8 cellular contexts compared by ENCODE assay signal in the genomic region with DNA sequence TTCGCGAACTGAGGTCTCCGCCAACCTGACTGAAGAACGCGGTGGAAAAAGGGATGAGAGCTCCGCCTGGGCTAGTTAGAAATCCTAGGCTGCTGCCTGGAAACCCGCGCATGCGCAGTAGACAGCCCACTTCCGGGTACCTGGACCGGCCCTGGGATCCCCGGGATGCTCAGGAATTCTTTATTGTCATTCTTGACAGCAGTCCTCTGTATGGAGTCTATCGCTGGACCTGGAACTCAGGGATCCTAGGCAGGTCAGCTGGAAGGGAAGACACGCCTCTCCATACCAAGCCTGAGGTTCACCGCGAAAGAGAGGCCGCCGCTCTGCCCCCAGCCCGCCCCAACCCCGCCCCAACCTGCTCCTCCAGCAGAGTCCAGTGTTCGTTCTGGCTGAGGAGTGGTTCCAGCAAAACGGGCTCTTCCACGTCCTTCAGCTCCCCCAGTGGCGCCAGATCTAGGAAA.
DNase-seq lines count a peak whose midpoint lies in the region; ATAC-seq and TF ChIP-seq lines count a peak whose summit lies in the region.

No MANE protein-coding gene starts in this region.

- ATAC-seq in HG03175 (IDR thresholded peaks at IDR 0.05; ENCODE audit: unreplicated experiment) (peak; percentile 48), right lobe of liver (peak; percentile 33 to 60 (median 50)), GM19455 (IDR thresholded peaks at IDR 0.05; ENCODE audit: unreplicated experiment) (no peak)

- H3K27me3 ChIP-seq in SK-N-SH (ENCODE audit: insufficient read depth) (no peaks in the 10 kb centered on the region), right lobe of liver (no peaks in the 10 kb centered on the region), brain microvascular endothelial cell (replicated peaks) (no peaks in the 10 kb centered on the region)

- H3K9me3 ChIP-seq in SK-N-SH, result peaks cover 3% of the 10 kb centered on the region; the same call in 1 of the 2 replicates
- no peaks in the 10 kb centered on the region for H3K9me3 ChIP-seq in right lobe of liver

- no peak for TF ChIP-seq CTCF in SK-N-SH (IDR thresholded peaks at IDR 0.05)
- no peak for TF ChIP-seq CTCF in right lobe of liver (IDR thresholded peaks at IDR 0.05)
- TF ChIP-seq CTCF in brain microvascular endothelial cell (IDR thresholded peaks at IDR 0.05; ENCODE audit: low read depth, low read length, missing control alignments), result no peak

- H3K9ac ChIP-seq in SK-N-SH, result peak overlapping the region; percentile 14

- TF ChIP-seq POLR2A in right lobe of liver (IDR thresholded peaks at IDR 0.05), result no peak

- POLR2A ChIA-PET in SK-N-SH (lab: Yijun Ruan, JAX), result interaction anchor here (0.7 to 1.1 kb wide), 2 partner anchors 381 to 933 kb away, joined by 3 to 12 read pairs; no protein-coding TSS in a partner anchor

- H3K4me1 ChIP-seq in SK-N-SH (ENCODE audit: control insufficient read depth in 1 of 2, insufficient read depth in 2 of 2, low read depth in 1 of 2, low read length in 1 of 2) (peaks cover 0 to 11% of the 10 kb centered on the region in 2 experiments; a peak in 1 of 4 replicates), right lobe of liver (no peaks in the 10 kb centered on the region)

- no peaks in the 10 kb centered on the region for H3K9me2 ChIP-seq in SK-N-SH

- CTCF ChIA-PET in SK-N-SH (lab: Yijun Ruan, JAX), result interaction anchor here (1.2 kb wide), 1 partner anchor 933 kb away, joined by 6 read pairs; no protein-coding TSS in a partner anchor

- H3F3A ChIP-seq in SK-N-SH (replicated peaks; ENCODE audit: insufficient read depth), result no peaks in the 10 kb centered on the region

- WGBS in SK-N-SH (ENCODE audit: low lambda C conversion rate), result 12% methylated on average over 24 of the region's 24 CpGs
- WGBS in right lobe of liver (ENCODE audit: insufficient coverage, low coverage, low lambda C conversion rate, missing lambda C conversion rate), result 40% methylated on average over 22 of the region's 24 CpGs

- DNase-seq in DMS114 treated with DMSO at 0.1 percent for 48 hours (lab: John Stamatoyannopoulos, UW; ENCODE audit: unreplicated experiment) (peak; percentile 22), SK-N-SH (peak; percentile 93), right lobe of liver (peak; percentile 22 to 57 (median 53)), brain microvascular endothelial cell (no peak), KG1 (lab: John Stamatoyannopoulos, UW) (no peak)
- DNase-seq in NK-92 treated with Interleukin-12 subunit alpha and Interleukin-12 subunit beta, amount 100 ng/mL, for 24 hours (lab: John Stamatoyannopoulos, UW), result no peak

- no peak for TF ChIP-seq EP300 in SK-N-SH (IDR thresholded peaks at IDR 0.05; ENCODE audit: borderline replicate concordance in 1 of 2, low read depth in 1 of 2, low read length in 1 of 2)

- in situ Hi-C loops in brain microvascular endothelial cell (cut with HindIII; ENCODE audit: low pct_ligation_motif_present, low sequenced_read_pairs), result no loop called here

- H3K4me3 ChIP-seq in SK-N-SH (ENCODE audit: low read depth in 2 of 2, low read length in 1 of 2) (peak overlapping the region; percentile 56 to 65), right lobe of liver (no peak overlapping the region), brain microvascular endothelial cell (ENCODE audit: low read depth, low read length) (no peak overlapping the region)

- intact Hi-C loops in right lobe of liver (cut with DNase I), result no loop called here

- TF ChIP-seq RAD21 in SK-N-SH (IDR thresholded peaks at IDR 0.05; ENCODE audit: low read length), result no peak

- H3K36me3 ChIP-seq in SK-N-SH (replicated peaks in 1 of 2; ENCODE audit: control insufficient read depth in 1 of 2, insufficient read depth in 2 of 2, low read length in 1 of 2) (no peaks in the 10 kb centered on the region), right lobe of liver (no peaks in the 10 kb centered on the region), brain microvascular endothelial cell (replicated peaks) (no peaks in the 10 kb centered on the region)

- H3K4me2 ChIP-seq in SK-N-SH, result peak overlapping the region; percentile 78

- peak overlapping the region; percentile 98 for H2AFZ ChIP-seq in SK-N-SH (ENCODE audit: low read depth)

- H3K27ac ChIP-seq in SK-N-SH (ENCODE audit: low read depth in 2 of 2, low read length in 1 of 2) (peak overlapping the region in 1 of 2 experiments; percentile 76; a peak in 2 of 4 replicates), right lobe of liver (no peak overlapping the region), brain microvascular endothelial cell (no peak overlapping the region)

- no peaks in the 10 kb centered on the region for H3K79me2 ChIP-seq in SK-N-SH (ENCODE audit: insufficient read depth)

- no peaks in the 10 kb centered on the region for H4K20me1 ChIP-seq in SK-N-SH (ENCODE audit: insufficient read depth)

TF ChIP-seq in SK-N-SH, 30 proteins besides CTCF, POLR2A, EP300 and RAD21:
- TF ChIP-seq, protein P1, sequence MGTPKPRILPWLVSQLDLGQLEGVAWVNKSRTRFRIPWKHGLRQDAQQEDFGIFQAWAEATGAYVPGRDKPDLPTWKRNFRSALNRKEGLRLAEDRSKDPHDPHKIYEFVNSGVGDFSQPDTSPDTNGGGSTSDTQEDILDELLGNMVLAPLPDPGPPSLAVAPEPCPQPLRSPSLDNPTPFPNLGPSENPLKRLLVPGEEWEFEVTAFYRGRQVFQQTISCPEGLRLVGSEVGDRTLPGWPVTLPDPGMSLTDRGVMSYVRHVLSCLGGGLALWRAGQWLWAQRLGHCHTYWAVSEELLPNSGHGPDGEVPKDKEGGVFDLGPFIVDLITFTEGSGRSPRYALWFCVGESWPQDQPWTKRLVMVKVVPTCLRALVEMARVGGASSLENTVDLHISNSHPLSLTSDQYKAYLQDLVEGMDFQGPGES (IDR thresholded peaks at IDR 0.05; ENCODE audit: low read depth, low read length), result no peak
- no peak for TF ChIP-seq FOXJ3 (CRISPR knock-in tag; IDR thresholded peaks at IDR 0.05)
- no peak for TF ChIP-seq SMC3 (IDR thresholded peaks at IDR 0.05; ENCODE audit: low read depth, low read length)
- peak; percentile 81 for TF ChIP-seq NRF1 (IDR thresholded peaks at IDR 0.05; ENCODE audit: low read depth, low read length)
- no peak for TF ChIP-seq RFX5 (IDR thresholded peaks at IDR 0.05; ENCODE audit: low read length)
- TF ChIP-seq MXI1 (IDR thresholded peaks at IDR 0.05; ENCODE audit: low read depth, low read length), result peak; percentile 49; the same call in 1 of the 2 replicates
- TF ChIP-seq, protein P2, sequence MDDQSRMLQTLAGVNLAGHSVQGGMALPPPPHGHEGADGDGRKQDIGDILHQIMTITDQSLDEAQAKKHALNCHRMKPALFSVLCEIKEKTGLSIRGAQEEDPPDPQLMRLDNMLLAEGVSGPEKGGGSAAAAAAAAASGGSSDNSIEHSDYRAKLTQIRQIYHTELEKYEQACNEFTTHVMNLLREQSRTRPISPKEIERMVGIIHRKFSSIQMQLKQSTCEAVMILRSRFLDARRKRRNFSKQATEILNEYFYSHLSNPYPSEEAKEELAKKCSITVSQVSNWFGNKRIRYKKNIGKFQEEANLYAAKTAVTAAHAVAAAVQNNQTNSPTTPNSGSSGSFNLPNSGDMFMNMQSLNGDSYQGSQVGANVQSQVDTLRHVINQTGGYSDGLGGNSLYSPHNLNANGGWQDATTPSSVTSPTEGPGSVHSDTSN (IDR thresholded peaks at IDR 0.05), result no peak
- no peak for TF ChIP-seq YY1 (IDR thresholded peaks at IDR 0.05; ENCODE audit: low read depth)
- TF ChIP-seq GABPA (IDR thresholded peaks at IDR 0.05; ENCODE audit: low read depth), result no peak
- TF ChIP-seq, protein P3, sequence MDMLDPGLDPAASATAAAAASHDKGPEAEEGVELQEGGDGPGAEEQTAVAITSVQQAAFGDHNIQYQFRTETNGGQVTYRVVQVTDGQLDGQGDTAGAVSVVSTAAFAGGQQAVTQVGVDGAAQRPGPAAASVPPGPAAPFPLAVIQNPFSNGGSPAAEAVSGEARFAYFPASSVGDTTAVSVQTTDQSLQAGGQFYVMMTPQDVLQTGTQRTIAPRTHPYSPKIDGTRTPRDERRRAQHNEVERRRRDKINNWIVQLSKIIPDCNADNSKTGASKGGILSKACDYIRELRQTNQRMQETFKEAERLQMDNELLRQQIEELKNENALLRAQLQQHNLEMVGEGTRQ (IDR thresholded peaks at IDR 0.05; ENCODE audit: borderline replicate concordance, low read depth, low read length), result no peak
- TF ChIP-seq ELF1 (IDR thresholded peaks at IDR 0.05), result peak; percentile 93
- TF ChIP-seq, protein P4, sequence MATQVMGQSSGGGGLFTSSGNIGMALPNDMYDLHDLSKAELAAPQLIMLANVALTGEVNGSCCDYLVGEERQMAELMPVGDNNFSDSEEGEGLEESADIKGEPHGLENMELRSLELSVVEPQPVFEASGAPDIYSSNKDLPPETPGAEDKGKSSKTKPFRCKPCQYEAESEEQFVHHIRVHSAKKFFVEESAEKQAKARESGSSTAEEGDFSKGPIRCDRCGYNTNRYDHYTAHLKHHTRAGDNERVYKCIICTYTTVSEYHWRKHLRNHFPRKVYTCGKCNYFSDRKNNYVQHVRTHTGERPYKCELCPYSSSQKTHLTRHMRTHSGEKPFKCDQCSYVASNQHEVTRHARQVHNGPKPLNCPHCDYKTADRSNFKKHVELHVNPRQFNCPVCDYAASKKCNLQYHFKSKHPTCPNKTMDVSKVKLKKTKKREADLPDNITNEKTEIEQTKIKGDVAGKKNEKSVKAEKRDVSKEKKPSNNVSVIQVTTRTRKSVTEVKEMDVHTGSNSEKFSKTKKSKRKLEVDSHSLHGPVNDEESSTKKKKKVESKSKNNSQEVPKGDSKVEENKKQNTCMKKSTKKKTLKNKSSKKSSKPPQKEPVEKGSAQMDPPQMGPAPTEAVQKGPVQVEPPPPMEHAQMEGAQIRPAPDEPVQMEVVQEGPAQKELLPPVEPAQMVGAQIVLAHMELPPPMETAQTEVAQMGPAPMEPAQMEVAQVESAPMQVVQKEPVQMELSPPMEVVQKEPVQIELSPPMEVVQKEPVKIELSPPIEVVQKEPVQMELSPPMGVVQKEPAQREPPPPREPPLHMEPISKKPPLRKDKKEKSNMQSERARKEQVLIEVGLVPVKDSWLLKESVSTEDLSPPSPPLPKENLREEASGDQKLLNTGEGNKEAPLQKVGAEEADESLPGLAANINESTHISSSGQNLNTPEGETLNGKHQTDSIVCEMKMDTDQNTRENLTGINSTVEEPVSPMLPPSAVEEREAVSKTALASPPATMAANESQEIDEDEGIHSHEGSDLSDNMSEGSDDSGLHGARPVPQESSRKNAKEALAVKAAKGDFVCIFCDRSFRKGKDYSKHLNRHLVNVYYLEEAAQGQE (IDR thresholded peaks at IDR 0.05; ENCODE audit: low read depth, low read length), result no peak

Comparison
In these comparisons a context has a peak if more than half of its experiments do, and no peak if none do; other contexts are left out.
1. DNase-seq: peak in DMS114 treated with DMSO at 0.1 percent for 48 hours (single experiment), SK-N-SH (single experiment) and right lobe of liver (3 of 3); none in brain microvascular endothelial cell (single experiment), KG1 (single experiment) and NK-92 treated with Interleukin-12 subunit alpha and Interleukin-12 subunit beta, amount 100 ng/mL, for 24 hours (single experiment).
2. H3K4me3 ChIP-seq: peak in SK-N-SH (2 of 2); none in right lobe of liver (0 of 3) and brain microvascular endothelial cell (single experiment).